Comparison of ENCODE assay signal across 1 cellular context in genomic region chr19:40567750-40568494, GRCh38.
TF ChIP-seq lines count a peak whose summit lies in the region.

No MANE protein-coding gene starts in this region.

TF ChIP-seq in GM12878, 131 proteins besides CTCF, POLR2A, EP300 and RAD21:
- TF ChIP-seq SUZ12 (IDR thresholded peaks at IDR 0.05; ENCODE audit: unreplicated experiment) (peak; percentile 69), POLR2AphosphoS5 (IDR thresholded peaks at IDR 0.05; ENCODE audit: low read length) (no peak)
